8 cellular contexts compared by ENCODE assay signal in the genomic region with DNA sequence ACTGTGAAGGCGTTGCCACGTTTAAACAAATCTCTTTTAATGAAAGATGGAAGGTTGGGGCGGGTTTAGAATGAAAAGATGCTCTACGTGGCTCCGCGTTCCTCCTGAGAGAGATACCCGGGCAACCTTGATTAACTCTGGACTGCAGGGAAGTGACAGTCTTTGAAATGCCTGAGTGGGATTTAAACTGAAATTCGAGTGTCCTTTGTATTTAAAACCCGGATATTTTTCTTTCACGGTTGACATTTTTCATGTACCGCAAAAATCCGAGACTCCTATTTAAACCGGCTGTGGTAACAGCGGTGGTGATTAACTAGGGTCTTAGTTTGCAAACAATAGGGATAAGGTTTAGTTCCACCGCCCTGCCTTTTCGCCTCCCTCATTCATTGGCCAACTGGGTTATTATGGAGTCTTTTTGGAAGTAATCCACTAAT. TPM values are rescaled to one million over a fixed set of nuclear protein-coding genes. Genes with fewer than 3 reads are reported as not detected.
DNase-seq lines count a peak whose midpoint lies in the region; ATAC-seq and TF ChIP-seq lines count a peak whose summit lies in the region.

No MANE protein-coding gene starts in this region.

- peak overlapping the region; percentile 100 for H3K4me3 Mint-ChIP-seq in T-helper 1 cell treated with Interleukin-12 subunit alpha and Interleukin-12 subunit beta and Interleukin-4 antibody, amounts not matched to agents 30 μg/mL and 1 μg/mL, for 36 hours

- no peaks in the 10 kb centered on the region for H3K36me3 ChIP-seq in BJ (ENCODE audit: control insufficient read depth, insufficient read depth, low read length)
- no peaks in the 10 kb centered on the region for H3K36me3 ChIP-seq in KMS-11 (ENCODE audit: insufficient read depth)
- H3K36me3 ChIP-seq in neuron (ENCODE audit: insufficient read depth, low read length) = peaks cover 9% of the 10 kb centered on the region

- CTCF ChIA-PET in BJ (lab: Yijun Ruan, JAX) = no interaction called here

- peaks cover 13% of the 10 kb centered on the region for H3K4me1 ChIP-seq in KMS-11 (ENCODE audit: low read depth, poor library complexity, severe bottlenecking)
- peaks cover 15% of the 10 kb centered on the region for H3K4me1 ChIP-seq in neuron (ENCODE audit: insufficient read depth, low read length)

- peak overlapping the region; percentile 80 for H3K4me2 ChIP-seq in KMS-11

- peak overlapping the region; percentile 72 for H3K27ac ChIP-seq in KMS-11

- no peaks in the 10 kb centered on the region for H3K27me3 Mint-ChIP-seq in T-helper 1 cell treated with Interleukin-12 subunit alpha and Interleukin-12 subunit beta and Interleukin-4 antibody, amounts not matched to agents 30 μg/mL and 1 μg/mL, for 36 hours (ENCODE audit: low read depth)

- H3K9me3 Mint-ChIP-seq in T-helper 1 cell treated with Interleukin-12 subunit alpha and Interleukin-12 subunit beta and Interleukin-4 antibody, amounts not matched to agents 30 μg/mL and 1 μg/mL, for 36 hours = no peaks in the 10 kb centered on the region

- peak overlapping the region; percentile 99 for H3K4me3 ChIP-seq in BJ (ENCODE audit: low read depth, low read length)
- no peak overlapping the region for H3K4me3 ChIP-seq in KMS-11 (IDR thresholded peaks at IDR 0.05; ENCODE audit: insufficient read depth, low read depth, low read length)
- peak overlapping the region; percentile 99 for H3K4me3 ChIP-seq in neuron (ENCODE audit: low read length)

- no peaks in the 10 kb centered on the region; the same call in 1 of the 2 replicates for H4K20me1 ChIP-seq in KMS-11 (ENCODE audit: insufficient read depth)

- H3K79me2 ChIP-seq in KMS-11 (ENCODE audit: insufficient read depth, low read depth) = peaks cover 50% of the 10 kb centered on the region

- H3K27ac Mint-ChIP-seq in T-helper 1 cell treated with Interleukin-12 subunit alpha and Interleukin-12 subunit beta and Interleukin-4 antibody, amounts not matched to agents 30 μg/mL and 1 μg/mL, for 36 hours = peak overlapping the region; percentile 99

- POLR2A ChIA-PET in BJ (lab: Charles Lee) = interaction anchor here (0.5 kb wide), 1 partner anchor 18 kb away, joined by 4 read pairs; no protein-coding TSS in a partner anchor

- peak; percentile 7 for ATAC-seq in GM19372 (IDR thresholded peaks at IDR 0.05; ENCODE audit: low read depth, unreplicated experiment)
- no peak for ATAC-seq in GM21786 (IDR thresholded peaks at IDR 0.05; ENCODE audit: unreplicated experiment)

- H2AFZ ChIP-seq in KMS-11 (ENCODE audit: low read depth) (peak overlapping the region; percentile 77), neuron (ENCODE audit: low read depth, low read length) (peak overlapping the region; percentile 100)

- TF ChIP-seq CTCF in BJ (IDR thresholded peaks at IDR 0.05; ENCODE audit: insufficient read depth, low read depth, low read length) (no peak), KMS-11 (conservative IDR thresholded peaks at IDR 0.05; ENCODE audit: low read depth, low read length) (no peak)

- DNase-seq in BJ (ENCODE audit: low read depth) = no peak
- peak; percentile 59 for DNase-seq in fibroblast of peridontal ligament (ENCODE audit: extremely low read depth)
- DNase-seq in HK-2 (ENCODE audit: unreplicated experiment) = no peak

- peak overlapping the region; percentile 74; the same call in 1 of the 2 replicates for H3K9ac ChIP-seq in KMS-11

- H3K27me3 ChIP-seq in BJ (ENCODE audit: control insufficient read depth, insufficient read depth, low read length) (no peaks in the 10 kb centered on the region), KMS-11 (ENCODE audit: insufficient read depth, low read depth) (no peaks in the 10 kb centered on the region), neuron (ENCODE audit: insufficient read depth, low read length) (no peaks in the 10 kb centered on the region)

- peaks cover 7% of the 10 kb centered on the region for H3K9me3 ChIP-seq in neuron (ENCODE audit: low read length)

- H3K36me3 Mint-ChIP-seq in T-helper 1 cell treated with Interleukin-12 subunit alpha and Interleukin-12 subunit beta and Interleukin-4 antibody, amounts not matched to agents 30 μg/mL and 1 μg/mL, for 36 hours (ENCODE audit: low read depth) = peaks cover 23% of the 10 kb centered on the region

- peaks cover 31% of the 10 kb centered on the region for H3K4me1 Mint-ChIP-seq in T-helper 1 cell treated with Interleukin-12 subunit alpha and Interleukin-12 subunit beta and Interleukin-4 antibody, amounts not matched to agents 30 μg/mL and 1 μg/mL, for 36 hours (ENCODE audit: low read depth)

RNA-seq across cellular contexts. Expression of gene G2E3, which starts 0.7 kb away (rescaled TPM):
- 7.5 and 13.9 TPM in 2 replicates for polyA plus RNA-seq in BJ (2011; rRNA removed)
- 8.0 and 9.7 TPM in 2 replicates for polyA minus RNA-seq in BJ (2011; rRNA and poly(A)+ RNA removed)
